In genomic region chr16:54324716-54325115, GRCh38 we compare ENCODE assay signal across 19 cellular contexts. TPM values are rescaled to one million over a fixed set of nuclear protein-coding genes. Genes with fewer than 3 reads are reported as not detected.
DNase-seq lines count a peak whose midpoint lies in the region; ATAC-seq, FAIRE-seq and TF ChIP-seq lines count a peak whose summit lies in the region.
"Had no signal": no experiment of that assay in that cellular context is flagged by ENCODE, and none has a peak within 500 bp of the region (broad histone marks: within the 10 kb centered on the region; RNA-seq: fewer than 3 reads in every experiment).

No MANE protein-coding gene starts in this region.

- no peak for TF ChIP-seq EP300 in suprapubic skin (IDR thresholded peaks at IDR 0.05)

- H3K27ac ChIP-seq in lower lobe of right lung (no peak overlapping the region), suprapubic skin (peak overlapping the region; percentile 35)
- H3K27ac ChIP-seq: GM23248 had no signal

- FAIRE-seq in RCC 7860 (lab: Jason Lieb, UNC), result peak; percentile 57
- FAIRE-seq: A204.1, G401.6, GM12891 had no signal

- intact Hi-C loops in lower lobe of right lung (cut with DNase I), result no loop called here

- H3K9me3 ChIP-seq in lower lobe of right lung, result no peaks in the 10 kb centered on the region
- H3K9me3 ChIP-seq in suprapubic skin, result no peaks in the 10 kb centered on the region
- H3K9me3 ChIP-seq: BE2C, HAP-1 had no signal

- H3K27me3 ChIP-seq in lower lobe of right lung (ENCODE audit: low read depth) (no peaks in the 10 kb centered on the region), suprapubic skin (no peaks in the 10 kb centered on the region)
- H3K27me3 ChIP-seq: BE2C had no signal

- H3K4me1 ChIP-seq in lower lobe of right lung, result peaks cover 11% of the 10 kb centered on the region
- no peaks in the 10 kb centered on the region for H3K4me1 ChIP-seq in suprapubic skin
- H3K4me1 ChIP-seq: BE2C, HAP-1 had no signal

- DNase-seq in RCC 7860 (ENCODE audit: low spot score), result no peak
- no peak for DNase-seq in lower lobe of right lung
- no peak for DNase-seq in suprapubic skin (ENCODE audit: low spot score in 2 of 2)
- no peak for DNase-seq in DMS153 treated with DMSO at 0.1 percent for 48 hours (lab: John Stamatoyannopoulos, UW; ENCODE audit: unreplicated experiment)
- no peak for DNase-seq in midbrain (lab: John Stamatoyannopoulos, UW)
- DNase-seq: ACHN; BE2C; C1 segment of cervical spinal cord; CD4-positive, CD25-positive, alpha-beta regulatory T cell; CD8-positive, alpha-beta memory T cell; COR-L47; DMS 273 treated with DMSO at 0.1 percent for 48 hours; GM23248 had no signal

- TF ChIP-seq CTCF in lower lobe of right lung (IDR thresholded peaks at IDR 0.05) (no peak), suprapubic skin (IDR thresholded peaks at IDR 0.05) (no peak)

- TF ChIP-seq POLR2A in suprapubic skin (IDR thresholded peaks at IDR 0.05), result no peak

- H3K4me3 ChIP-seq in lower lobe of right lung (no peak overlapping the region), suprapubic skin (no peak overlapping the region)
- H3K4me3 ChIP-seq: GM23248, HAP-1 had no signal

- peak; percentile 74 to 75 for ATAC-seq in lower lobe of right lung
- ATAC-seq in HG03342 (IDR thresholded peaks at IDR 0.05; ENCODE audit: unreplicated experiment), result no peak

- no peaks in the 10 kb centered on the region for H3K36me3 ChIP-seq in lower lobe of right lung
- no peaks in the 10 kb centered on the region for H3K36me3 ChIP-seq in suprapubic skin
- H3K36me3 ChIP-seq: BE2C, HAP-1 had no signal

- 100% methylated on average over 2 of the region's 2 CpGs for WGBS in suprapubic skin

RNA-seq across cellular contexts. Expression of gene IRX3, which starts 38.1 kb away (rescaled TPM):
- total RNA-seq in lower lobe of right lung (108 TPM), suprapubic skin (100 to 1,000 TPM in 1 of 4 donors, 10 to 100 TPM in 3; 50.9 to 112 (median 82.7) TPM)
- total RNA-seq: CD4-positive, CD25-positive, alpha-beta regulatory T cell; CD8-positive, alpha-beta memory T cell; HT-29 had no signal
